ENCODE assay signal across 9 cellular contexts in genomic region chr19:39833160-39833463, GRCh38. TPM values are rescaled to one million over a fixed set of nuclear protein-coding genes. Genes with fewer than 3 reads are reported as not detected.
DNase-seq lines count a peak whose midpoint lies in the region; ATAC-seq, FAIRE-seq and TF ChIP-seq lines count a peak whose summit lies in the region.
"Had no signal": no experiment of that assay in that cellular context is flagged by ENCODE, and none has a peak within 500 bp of the region (broad histone marks: within the 10 kb centered on the region; RNA-seq: fewer than 3 reads in every experiment).

No MANE protein-coding gene starts in this region.

- TF ChIP-seq POLR2A in GM10847 (IDR thresholded peaks at IDR 0.05; ENCODE audit: extremely low read depth, insufficient read length) (peak; percentile 4), Peyer's patch (IDR thresholded peaks at IDR 0.05) (no peak), esophagus squamous epithelium (IDR thresholded peaks at IDR 0.05) (no peak)

- H3K27me3 ChIP-seq in Peyer's patch (no peaks in the 10 kb centered on the region), esophagus squamous epithelium (no peaks in the 10 kb centered on the region), rectal smooth muscle tissue (ENCODE audit: control insufficient read depth, insufficient read depth, low read length) (no peaks in the 10 kb centered on the region)

- 0% methylated on average over 2 of the region's 24 CpGs for WGBS in esophagus squamous epithelium, 2 donors

- no peak for ATAC-seq in HG03521 (IDR thresholded peaks at IDR 0.05; ENCODE audit: unreplicated experiment)

- intact Hi-C loops in esophagus squamous epithelium (cut with DNase I), result no loop called here

- no peak for FAIRE-seq in frontal cortex (lab: Jason Lieb, UNC)
- FAIRE-seq: colon had no signal

- H3K4me1 ChIP-seq in Peyer's patch (peaks cover 0 to 18% (median 6%) of the 10 kb centered on the region in 4 donors), esophagus squamous epithelium (peaks cover 15 to 43% (median 15%) of the 10 kb centered on the region in 3 donors), rectal smooth muscle tissue (ENCODE audit: control insufficient read depth, insufficient read depth, low read length) (peaks cover 11% of the 10 kb centered on the region)

- H3K27ac ChIP-seq in Peyer's patch (peak overlapping the region; percentile 73 to 85 (median 78)), esophagus squamous epithelium (peak overlapping the region; percentile 86 to 94 (median 91)), rectal smooth muscle tissue (ENCODE audit: low read depth, low read length) (peak overlapping the region; percentile 73)

- H3K36me3 ChIP-seq in Peyer's patch, result peaks cover 0 to 71% (median 0%) of the 10 kb centered on the region in 3 donors
- peaks cover 25 to 79% (median 46%) of the 10 kb centered on the region in 3 donors for H3K36me3 ChIP-seq in esophagus squamous epithelium
- H3K36me3 ChIP-seq in rectal smooth muscle tissue (ENCODE audit: control insufficient read depth, insufficient read depth, low read length), result peaks cover 45% of the 10 kb centered on the region

- H3K9ac ChIP-seq in rectal smooth muscle tissue (ENCODE audit: low read length), result peak overlapping the region; percentile 38

- no peak for DNase-seq in Peyer's patch
- DNase-seq in esophagus squamous epithelium (lab: John Stamatoyannopoulos, UW), result no peak
- no peak for DNase-seq in frontal cortex (ENCODE audit: low spot score in 2 of 2)
- no peak for DNase-seq in activated CD4-positive, CD25-positive, alpha-beta regulatory T cell (lab: John Stamatoyannopoulos, UW)
- no peak for DNase-seq in NCI-H128 (lab: John Stamatoyannopoulos, UW; ENCODE audit: unreplicated experiment)

- H3K4me3 ChIP-seq in Peyer's patch (peak overlapping the region; percentile 83 to 100 (median 90)), esophagus squamous epithelium (peak overlapping the region; percentile 84 to 100 (median 95)), rectal smooth muscle tissue (ENCODE audit: low read length) (peak overlapping the region; percentile 97)

- no peaks in the 10 kb centered on the region for H3K9me3 ChIP-seq in Peyer's patch
- no peaks in the 10 kb centered on the region for H3K9me3 ChIP-seq in esophagus squamous epithelium

- TF ChIP-seq CTCF in Peyer's patch (IDR thresholded peaks at IDR 0.05) (no peak), esophagus squamous epithelium (IDR thresholded peaks at IDR 0.05) (no peak)

RNA-seq across cellular contexts. Expression of gene DYRK1B, which starts 0.8 kb away (rescaled TPM):
- 10 to 100 TPM in 3 of 4 donors, 1 to 10 TPM in 1; 8.3 to 38.7 (median 17.3) TPM for total RNA-seq in Peyer's patch
- total RNA-seq in esophagus squamous epithelium, result 10 to 100 TPM in 1 of 4 donors, 1 to 10 TPM in 3; 3.9 to 12.6 (median 6.3) TPM
- total RNA-seq in frontal cortex, result 15.5 TPM

RNA-seq across cellular contexts. Expression of gene FBL, which starts 13.1 kb away (rescaled TPM):
- total RNA-seq in Peyer's patch, result 100 to 1,000 TPM in 3 of 4 donors, 10 to 100 TPM in 1; 42.4 to 206 (median 103) TPM
- 100 to 1,000 TPM; 184 to 226 (median 193) TPM for total RNA-seq in esophagus squamous epithelium
- total RNA-seq in frontal cortex, result 295 TPM

RNA-seq across cellular contexts. Expression of gene LEUTX, which starts 54.5 kb away (rescaled TPM):
- total RNA-seq in Peyer's patch, result not detected
- total RNA-seq in esophagus squamous epithelium, result not detected
- total RNA-seq in frontal cortex, result not detected
